8 cellular contexts compared by ENCODE assay signal in the genomic region with DNA sequence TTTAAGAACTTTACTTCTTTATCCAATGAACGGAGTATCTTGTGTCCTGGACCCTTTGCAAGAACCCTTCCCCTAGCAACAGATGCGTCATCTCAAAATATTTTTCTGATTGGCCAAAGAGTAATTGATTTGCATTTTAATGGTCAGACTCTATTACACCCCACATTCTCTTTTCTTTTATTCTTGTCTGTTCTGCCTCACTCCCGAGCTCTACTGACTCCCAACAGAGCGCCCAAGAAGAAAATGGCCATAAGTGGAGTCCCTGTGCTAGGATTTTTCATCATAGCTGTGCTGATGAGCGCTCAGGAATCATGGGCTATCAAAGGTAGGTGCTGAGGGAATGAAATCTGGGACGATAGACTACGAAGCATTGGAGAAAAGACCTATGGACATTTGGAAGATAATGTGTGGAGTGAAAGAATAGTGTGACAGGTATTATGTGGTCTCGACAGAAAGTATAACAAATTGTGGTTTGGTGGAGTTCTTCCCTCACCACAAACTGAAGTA.
DNase-seq lines count a peak whose midpoint lies in the region; ATAC-seq and TF ChIP-seq lines count a peak whose summit lies in the region.

A gene (plus strand): TSS at position 180 of the 507 bp plus-strand sequence. CDS start 64 bp downstream, at position 244.

- H3K4me3 ChIP-seq in DND-41 (ENCODE audit: low read depth in 1 of 2, low read length in 2 of 2) (no peak within 1 kb of the TSS), cardiac fibroblast (replicated peaks in 1 of 2; ENCODE audit: low read depth in 2 of 2, low read length in 2 of 2) (no peak within 1 kb of the TSS), subcutaneous abdominal adipose tissue (ENCODE audit: low read depth in 1 of 5, low read length in 5 of 5) (peak within 1 kb of the TSS; percentile 65 to 81 (median 66))

- H3K4me1 ChIP-seq in DND-41 (ENCODE audit: insufficient read depth, low read length): no peaks in the 10 kb centered on the region
- peaks cover 0 to 28% (median 2%) of the 10 kb centered on the region in 5 donors for H3K4me1 ChIP-seq in subcutaneous abdominal adipose tissue (ENCODE audit: control insufficient read depth in 5 of 5, insufficient read depth in 5 of 5, low read length in 5 of 5)

- H3K27me3 ChIP-seq in DND-41 (ENCODE audit: insufficient read depth, low read length, poor library complexity): peaks cover 25% of the 10 kb centered on the region
- H3K27me3 ChIP-seq in subcutaneous abdominal adipose tissue (ENCODE audit: control insufficient read depth in 5 of 5, insufficient read depth in 4 of 5, low read length in 5 of 5): peaks cover 0 to 3% (median 0%) of the 10 kb centered on the region in 5 donors

- H3K36me3 ChIP-seq in DND-41 (ENCODE audit: insufficient read depth, low read length) (no peaks in the 10 kb centered on the region), subcutaneous abdominal adipose tissue (ENCODE audit: control insufficient read depth in 5 of 5, insufficient read depth in 5 of 5, low read length in 5 of 5) (peaks cover 0 to 20% (median 13%) of the 10 kb centered on the region in 5 donors)

- H3K79me2 ChIP-seq in DND-41 (ENCODE audit: insufficient read depth, low read length): no peaks in the 10 kb centered on the region

- no peaks in the 10 kb centered on the region for H4K20me1 ChIP-seq in DND-41 (ENCODE audit: insufficient read depth, low read length)

- POLR2A ChIA-PET in RWPE1 (lab: Yijun Ruan, JAX; ENCODE audit: low non-redundant PET): no interaction called here

- H3K9me3 ChIP-seq in DND-41 (ENCODE audit: insufficient read depth, low read length, severe bottlenecking): no peaks in the 10 kb centered on the region
- no peaks in the 10 kb centered on the region for H3K9me3 ChIP-seq in subcutaneous abdominal adipose tissue (ENCODE audit: control insufficient read depth in 5 of 5, low read length in 5 of 5)

- no peak within 1 kb of the TSS for H3K27ac ChIP-seq in DND-41 (ENCODE audit: low read length)
- no peak within 1 kb of the TSS for H3K27ac ChIP-seq in RWPE1
- peak within 1 kb of the TSS; percentile 12 for H3K27ac ChIP-seq in subcutaneous abdominal adipose tissue (ENCODE audit: low read depth, low read length)

- no peak within 1 kb of the TSS for H2AFZ ChIP-seq in DND-41 (ENCODE audit: low read depth, low read length)

- peak; percentile 52; the same call in 1 of the 3 replicates for ATAC-seq in DND-41 (ENCODE audit: insufficient read depth, low read depth)
- peak; percentile 71 for ATAC-seq in HG03280 (IDR thresholded peaks at IDR 0.05; ENCODE audit: unreplicated experiment)

- H3K4me2 ChIP-seq in DND-41 (ENCODE audit: insufficient read depth, low read length): no peak within 1 kb of the TSS

- DNase-seq in DND-41 (no peak), GM19238 (ENCODE audit: insufficient read length, low spot score) (peak; percentile 30), RWPE1 (ENCODE audit: low spot score) (peak; percentile 74), cardiac fibroblast (ENCODE audit: low read depth in 2 of 2) (peak; percentile 60 to 68), inferior parietal cortex (ENCODE audit: extremely low spot score) (peak; percentile 81), NCI-H187 treated with DMSO at 0.1 percent for 48 hours (lab: John Stamatoyannopoulos, UW) (no peak)

- CTCF ChIA-PET in RWPE1 (lab: Yijun Ruan, JAX): interaction anchor here (0.6 kb wide), 1 partner anchor 138 kb away, joined by 3 read pairs; no protein-coding TSS in a partner anchor

- H3K9ac ChIP-seq in DND-41 (ENCODE audit: low read depth, low read length) (no peak within 1 kb of the TSS), subcutaneous abdominal adipose tissue (ENCODE audit: low read length in 5 of 5) (peak within 1 kb of the TSS in 4 of 5 donors; percentile 22 to 65 (median 60))

- no peak for TF ChIP-seq CTCF in DND-41 (IDR thresholded peaks at IDR 0.05; ENCODE audit: borderline replicate concordance, extremely low read depth, low read length, poor library complexity, severe bottlenecking)
- TF ChIP-seq CTCF in RWPE1 (conservative IDR thresholded peaks at IDR 0.05; ENCODE audit: low read depth): no peak
- no peak for TF ChIP-seq CTCF in cardiac fibroblast (IDR thresholded peaks at IDR 0.05; ENCODE audit: low read depth, low read length)

Comparison
In these comparisons a context has a peak if more than half of its experiments do, and no peak if none do; other contexts are left out.
1. DNase-seq: peak in GM19238 (single experiment), RWPE1 (single experiment), cardiac fibroblast (2 of 2) and inferior parietal cortex (single experiment); none in DND-41 (single experiment) and NCI-H187 treated with DMSO at 0.1 percent for 48 hours (single experiment).
2. H3K4me3 ChIP-seq: peak in subcutaneous abdominal adipose tissue (5 of 5); none in DND-41 (0 of 2) and cardiac fibroblast (0 of 2).